1 cellular context compared by ENCODE assay signal in genomic region chr13:95267662-95268369, GRCh38.
A peak's percentile ranks its signal among the peaks of the same experiment; 100 is the strongest.
TF ChIP-seq lines count a peak whose summit lies in the region.

No MANE protein-coding gene starts in this region.

TF ChIP-seq in HEK293, 187 proteins besides CTCF, POLR2A, EP300 and RAD21 (continued from another document):
- TF ChIP-seq ZNF518A (tag by site-specific recombination; conservative IDR thresholded peaks at IDR 0.05; ENCODE audit: low read depth): 0 out of 2 replicates have a peak, but pooled peaks have one; percentile 18
- TF ChIP-seq, protein P1, sequence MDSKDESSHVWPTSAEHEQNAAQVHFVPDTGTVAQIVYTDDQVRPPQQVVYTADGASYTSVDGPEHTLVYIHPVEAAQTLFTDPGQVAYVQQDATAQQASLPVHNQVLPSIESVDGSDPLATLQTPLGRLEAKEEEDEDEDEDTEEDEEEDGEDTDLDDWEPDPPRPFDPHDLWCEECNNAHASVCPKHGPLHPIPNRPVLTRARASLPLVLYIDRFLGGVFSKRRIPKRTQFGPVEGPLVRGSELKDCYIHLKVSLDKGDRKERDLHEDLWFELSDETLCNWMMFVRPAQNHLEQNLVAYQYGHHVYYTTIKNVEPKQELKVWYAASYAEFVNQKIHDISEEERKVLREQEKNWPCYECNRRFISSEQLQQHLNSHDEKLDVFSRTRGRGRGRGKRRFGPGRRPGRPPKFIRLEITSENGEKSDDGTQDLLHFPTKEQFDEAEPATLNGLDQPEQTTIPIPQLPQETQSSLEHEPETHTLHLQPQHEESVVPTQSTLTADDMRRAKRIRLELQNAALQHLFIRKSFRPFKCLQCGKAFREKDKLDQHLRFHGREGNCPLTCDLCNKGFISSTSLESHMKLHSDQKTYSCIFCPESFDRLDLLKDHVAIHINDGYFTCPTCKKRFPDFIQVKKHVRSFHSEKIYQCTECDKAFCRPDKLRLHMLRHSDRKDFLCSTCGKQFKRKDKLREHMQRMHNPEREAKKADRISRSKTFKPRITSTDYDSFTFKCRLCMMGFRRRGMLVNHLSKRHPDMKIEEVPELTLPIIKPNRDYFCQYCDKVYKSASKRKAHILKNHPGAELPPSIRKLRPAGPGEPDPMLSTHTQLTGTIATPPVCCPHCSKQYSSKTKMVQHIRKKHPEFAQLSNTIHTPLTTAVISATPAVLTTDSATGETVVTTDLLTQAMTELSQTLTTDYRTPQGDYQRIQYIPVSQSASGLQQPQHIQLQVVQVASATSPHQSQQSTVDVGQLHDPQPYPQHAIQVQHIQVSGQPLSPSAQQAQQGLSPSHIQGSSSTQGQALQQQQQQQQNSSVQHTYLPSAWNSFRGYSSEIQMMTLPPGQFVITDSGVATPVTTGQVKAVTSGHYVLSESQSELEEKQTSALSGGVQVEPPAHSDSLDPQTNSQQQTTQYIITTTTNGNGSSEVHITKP (tag by site-specific recombination; IDR thresholded peaks at IDR 0.05): peak; percentile 60
- peak; percentile 23; the same call in 1 of the 2 replicates for TF ChIP-seq ZNF335 (tag by site-specific recombination; conservative IDR thresholded peaks at IDR 0.05)
- TF ChIP-seq, protein P2, sequence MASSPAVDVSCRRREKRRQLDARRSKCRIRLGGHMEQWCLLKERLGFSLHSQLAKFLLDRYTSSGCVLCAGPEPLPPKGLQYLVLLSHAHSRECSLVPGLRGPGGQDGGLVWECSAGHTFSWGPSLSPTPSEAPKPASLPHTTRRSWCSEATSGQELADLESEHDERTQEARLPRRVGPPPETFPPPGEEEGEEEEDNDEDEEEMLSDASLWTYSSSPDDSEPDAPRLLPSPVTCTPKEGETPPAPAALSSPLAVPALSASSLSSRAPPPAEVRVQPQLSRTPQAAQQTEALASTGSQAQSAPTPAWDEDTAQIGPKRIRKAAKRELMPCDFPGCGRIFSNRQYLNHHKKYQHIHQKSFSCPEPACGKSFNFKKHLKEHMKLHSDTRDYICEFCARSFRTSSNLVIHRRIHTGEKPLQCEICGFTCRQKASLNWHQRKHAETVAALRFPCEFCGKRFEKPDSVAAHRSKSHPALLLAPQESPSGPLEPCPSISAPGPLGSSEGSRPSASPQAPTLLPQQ (tag by site-specific recombination; IDR thresholded peaks at IDR 0.05): peak; percentile 60
- TF ChIP-seq ZNF2 (tag by site-specific recombination; IDR thresholded peaks at IDR 0.05): 0 out of 2 replicates have a peak, but pooled peaks have one; percentile 20
- TF ChIP-seq ZNF394 (tag by site-specific recombination; IDR thresholded peaks at IDR 0.05; ENCODE audit: borderline replicate concordance): 0 out of 2 replicates have a peak, but pooled peaks have one; percentile 11
- peak; percentile 61; the same call in 1 of the 2 replicates for TF ChIP-seq ZNF629 (tag by site-specific recombination; IDR thresholded peaks at IDR 0.05)
- TF ChIP-seq ZNF248 (tag by site-specific recombination; IDR thresholded peaks at IDR 0.05): no peak
TF ChIP-seq in HEK293: peak in this region for 15.
